22 cellular contexts compared by ENCODE assay signal in the genomic region with DNA sequence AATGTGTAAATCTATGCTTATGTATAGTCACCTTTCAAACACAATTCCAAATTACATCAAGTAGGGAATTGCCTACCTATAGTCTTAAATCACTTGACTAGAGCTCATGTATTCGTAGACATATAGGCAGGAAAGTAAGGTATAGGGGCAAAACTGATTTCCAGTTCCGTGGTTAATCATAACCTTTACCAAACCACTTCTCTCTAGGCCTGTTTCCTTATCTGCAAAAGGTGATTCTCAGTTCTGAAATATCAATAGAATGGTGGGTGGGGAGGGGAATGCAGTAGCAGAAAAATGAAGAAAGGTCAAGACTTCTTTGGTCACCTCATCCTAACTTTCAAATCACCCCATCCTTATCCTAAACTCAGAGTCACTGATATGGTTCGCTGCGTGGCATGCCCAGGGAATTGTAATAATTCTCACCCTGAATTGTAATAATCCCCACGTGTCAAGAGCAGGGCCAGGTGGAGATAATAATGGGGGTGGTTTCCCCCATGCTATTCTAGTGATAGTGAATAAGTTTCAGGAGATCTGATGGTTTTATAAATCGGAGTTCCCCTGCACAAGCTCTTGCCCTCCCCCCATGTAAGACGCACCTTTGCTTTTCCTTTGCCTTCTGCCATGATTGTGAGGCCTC. TPM values are rescaled to one million over a fixed set of nuclear protein-coding genes. Genes with fewer than 3 reads are reported as not detected.
DNase-seq lines count a peak whose midpoint lies in the region; ATAC-seq and TF ChIP-seq lines count a peak whose summit lies in the region.
"Had no signal": no experiment of that assay in that cellular context is flagged by ENCODE, and none has a peak within 500 bp of the region (broad histone marks: within the 10 kb centered on the region; RNA-seq: fewer than 3 reads in every experiment).

No MANE protein-coding gene starts in this region.

- ATAC-seq in GM18867 (IDR thresholded peaks at IDR 0.05; ENCODE audit: unreplicated experiment) (peak; percentile 53), GM21529 (IDR thresholded peaks at IDR 0.05; ENCODE audit: unreplicated experiment) (peak; percentile 44), HG03025 (IDR thresholded peaks at IDR 0.05; ENCODE audit: low FRiP score, unreplicated experiment) (peak; percentile 37)
- ATAC-seq: gastrocnemius medialis, left lobe of liver, mucosa of descending colon had no signal

- H2BK12ac ChIP-seq in H9 (ENCODE audit: insufficient read length, low read depth, low read length): no peak overlapping the region

- H3K4me3 Mint-ChIP-seq in neural progenitor cell (peak overlapping the region; percentile 95), H9 (no peak overlapping the region)
- H3K4me3 Mint-ChIP-seq: activated naive CD4-positive, alpha-beta T cell treated with anti-CD3 and anti-CD28 coated beads for 36 hours had no signal

- H3K9ac ChIP-seq in neural progenitor cell (no peak overlapping the region), H9 (ENCODE audit: extremely low read depth, insufficient read length, low read length) (no peak overlapping the region)

- H3K4ac ChIP-seq in H9 (ENCODE audit: low read depth, low read length): no peak overlapping the region

- H3K4me1 ChIP-seq in neural progenitor cell (peaks cover 9% of the 10 kb centered on the region), H9 (ENCODE audit: insufficient read depth, low read length) (peaks cover 2% of the 10 kb centered on the region; the same call in 1 of the 2 replicates), BE2C (no peaks in the 10 kb centered on the region)
- H3K4me1 ChIP-seq: colonic mucosa had no signal

- H2BK120ac ChIP-seq in H9 (ENCODE audit: low read depth, low read length, poor library complexity, severe bottlenecking): no peak overlapping the region

- H3F3A ChIP-seq in neural progenitor cell (ENCODE audit: low read depth): peaks cover 13% of the 10 kb centered on the region

- H3K27me3 ChIP-seq in neural progenitor cell (no peaks in the 10 kb centered on the region), H9 (ENCODE audit: insufficient read depth, low read length) (no peaks in the 10 kb centered on the region), BE2C (no peaks in the 10 kb centered on the region)
- H3K27me3 ChIP-seq: colonic mucosa, gastrocnemius medialis, sigmoid colon had no signal

- H3K36me3 Mint-ChIP-seq in neural progenitor cell (peaks cover under 1% of the 10 kb centered on the region), H9 (ENCODE audit: insufficient read depth in 1 of 3, low read depth in 3 of 3) (0 out of 7 replicates have a peak, but pooled peaks cover 0 to 4% (median 0%) of the 10 kb centered on the region in 3 experiments)

- no peak overlapping the region for H4K91ac ChIP-seq in H9 (ENCODE audit: insufficient read length, low read depth, low read length)

- WGBS in H9 (ENCODE audit: extremely low coverage, insufficient read length, low lambda C conversion rate): no CpG with 5 or more reads among the region's 7 CpGs

- H3K9me3 Mint-ChIP-seq in neural progenitor cell (no peaks in the 10 kb centered on the region), H9 (no peaks in the 10 kb centered on the region)
- H3K9me3 Mint-ChIP-seq: activated naive CD4-positive, alpha-beta T cell treated with anti-CD3 and anti-CD28 coated beads for 36 hours had no signal

- H3K79me2 ChIP-seq in neural progenitor cell (ENCODE audit: low read depth): peaks cover 19% of the 10 kb centered on the region
- no peaks in the 10 kb centered on the region for H3K79me2 ChIP-seq in H9 (ENCODE audit: insufficient read depth, low read length)

- H3T11ph ChIP-seq in H9 (ENCODE audit: low read length): no peak overlapping the region

- H3K27ac Mint-ChIP-seq in neural progenitor cell (no peak overlapping the region), H9 (no peak overlapping the region)
- H3K27ac Mint-ChIP-seq: activated naive CD4-positive, alpha-beta T cell treated with anti-CD3 and anti-CD28 coated beads for 36 hours had no signal

- no peaks in the 10 kb centered on the region for H3K79me1 ChIP-seq in H9 (ENCODE audit: insufficient read depth, low read depth, low read length, poor library complexity, severe bottlenecking)

- H2AK5ac ChIP-seq in H9 (ENCODE audit: insufficient read length, low read length): no peak overlapping the region

- peaks cover 9% of the 10 kb centered on the region for H3K23me2 ChIP-seq in H9 (ENCODE audit: insufficient read length, low read depth, low read length, poor library complexity, severe bottlenecking)

- H3K27me3 Mint-ChIP-seq in neural progenitor cell (ENCODE audit: insufficient read depth, low read depth) (peaks cover 8% of the 10 kb centered on the region), H9 (ENCODE audit: low read depth) (peaks cover 10% of the 10 kb centered on the region)

- H2BK5ac ChIP-seq in H9 (ENCODE audit: insufficient read length, low read length): no peak overlapping the region

- H3K14ac ChIP-seq in H9 (ENCODE audit: insufficient read depth, low read length): no peak overlapping the region

- DNase-seq in neural progenitor cell (ENCODE audit: low spot score) (no peak), medulla oblongata (ENCODE audit: extremely low spot score) (no peak), H9 (no peak), BE2C (no peak)
- DNase-seq: activated CD4-positive, alpha-beta T cell treated with anti-CD3 and anti-CD28 coated beads for 4 hours; activated CD8-positive, alpha-beta memory T cell treated with anti-CD3 and anti-CD28 coated beads, Interleukin-2, amount 50 U/mL, for 48 hours; activated naive CD4-positive, alpha-beta T cell treated with anti-CD3 and anti-CD28 coated beads for 36 hours; colonic mucosa; gastrocnemius medialis; GF-D8; KG1; mucosa of descending colon; NCI-H1092; NCI-H526 treated with DMSO at 0.1 percent for 48 hours; nucleus accumbens; sigmoid colon; T-helper 9 cell had no signal

- H3K18ac ChIP-seq in H9 (ENCODE audit: insufficient read length, low read depth, low read length): no peak overlapping the region

- no peak overlapping the region for H2BK15ac ChIP-seq in H9 (ENCODE audit: low read depth, low read length)

- H3K4me1 Mint-ChIP-seq in neural progenitor cell: peaks cover 13% of the 10 kb centered on the region
- peaks cover 23 to 27% of the 10 kb centered on the region in 2 experiments for H3K4me1 Mint-ChIP-seq in H9

- H4K8ac ChIP-seq in H9 (replicated peaks; ENCODE audit: insufficient read length, low read depth, low read length): no peak overlapping the region

- no peak overlapping the region for H3K27ac ChIP-seq in neural progenitor cell
- no peak overlapping the region for H3K27ac ChIP-seq in H9 (ENCODE audit: insufficient read length, low read depth, low read length)
- H3K27ac ChIP-seq: colonic mucosa, sigmoid colon, suprapubic skin had no signal

- H3K36me3 ChIP-seq in neural progenitor cell: no peaks in the 10 kb centered on the region
- H3K36me3 ChIP-seq in BE2C: no peaks in the 10 kb centered on the region
- H3K36me3 ChIP-seq: colonic mucosa, gastrocnemius medialis, sigmoid colon, suprapubic skin had no signal

- H3K23ac ChIP-seq in H9 (ENCODE audit: insufficient read length, low read depth, low read length): no peak overlapping the region

- H3K9me3 ChIP-seq in neural progenitor cell (ENCODE audit: low read depth): no peaks in the 10 kb centered on the region
- H3K9me3 ChIP-seq in H9 (ENCODE audit: control insufficient read depth, low read depth, low read length): no peaks in the 10 kb centered on the region
- H3K9me3 ChIP-seq in BE2C: no peaks in the 10 kb centered on the region
- H3K9me3 ChIP-seq: colonic mucosa, gastrocnemius medialis, mucosa of descending colon, sigmoid colon, suprapubic skin had no signal

- H3K4me2 ChIP-seq in neural progenitor cell: no peak overlapping the region
- no peak overlapping the region for H3K4me2 ChIP-seq in H9 (ENCODE audit: insufficient read depth, insufficient read length, low read length)

- H3K4me3 ChIP-seq in neural progenitor cell (no peak overlapping the region), BE2C (ENCODE audit: low read depth, low read length) (no peak overlapping the region)
- H3K4me3 ChIP-seq: colonic mucosa, gastrocnemius medialis, mucosa of descending colon, sigmoid colon, suprapubic skin had no signal

- no peak overlapping the region for H2AFZ ChIP-seq in neural progenitor cell (replicated peaks)
- no peak overlapping the region for H2AFZ ChIP-seq in H9 (ENCODE audit: low read length)

- no peak overlapping the region for H4K5ac ChIP-seq in H9 (ENCODE audit: insufficient read length, low read depth, low read length)

- H3K56ac ChIP-seq in H9 (ENCODE audit: insufficient read length, low read depth, low read length): no peak overlapping the region

- H2BK20ac ChIP-seq in H9 (ENCODE audit: low read depth, low read length, poor library complexity, severe bottlenecking): no peak overlapping the region

- TF ChIP-seq CTCF in neural progenitor cell (IDR thresholded peaks at IDR 0.05): no peak
- TF ChIP-seq CTCF in H9 (conservative IDR thresholded peaks at IDR 0.05): no peak
- TF ChIP-seq CTCF in BE2C (IDR thresholded peaks at IDR 0.05; ENCODE audit: low read depth, low read length): no peak

- H4K20me1 ChIP-seq in neural progenitor cell (ENCODE audit: low read depth) (peaks cover 9% of the 10 kb centered on the region), H9 (ENCODE audit: control insufficient read depth, insufficient read depth, insufficient read length) (no peaks in the 10 kb centered on the region)

RNA-seq across cellular contexts. Expression of a gene that starts 1.9 kb away (rescaled TPM):
- 9.9 and 16.5 TPM in 2 replicates for total RNA-seq in neural progenitor cell (ENCODE audit: low replicate concordance)
- total RNA-seq in H9 (2021): 3.4 and 3.7 TPM in 2 replicates
- 2.9 TPM for polyA plus RNA-seq in BE2C (2012; ENCODE audit: insufficient read depth, insufficient read length, low read depth)
- total RNA-seq: activated naive CD4-positive, alpha-beta T cell treated with anti-CD3 and anti-CD28 coated beads for 36 hours had no signal
